In the genomic region with DNA sequence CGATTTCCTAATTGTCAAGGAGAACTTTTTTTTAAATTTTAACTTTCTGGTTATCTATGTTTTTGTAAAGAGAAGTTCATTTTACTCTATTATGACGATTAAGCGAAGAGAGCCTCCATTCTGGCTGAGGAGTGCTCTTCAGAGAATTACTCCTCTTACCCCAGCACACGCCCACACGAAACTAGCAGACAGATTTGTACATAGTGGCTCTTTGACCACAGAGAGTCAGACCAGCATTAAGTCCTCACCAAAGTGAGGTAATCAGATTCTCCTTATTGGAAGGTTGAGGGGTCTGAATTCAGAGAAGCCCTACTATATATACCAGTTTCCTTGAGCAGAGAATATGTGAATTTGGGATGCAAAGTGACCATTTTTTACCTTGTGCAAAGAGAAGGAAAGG, we compare ENCODE assay signal across 18 cellular contexts.
DNase-seq lines count a peak whose midpoint lies in the region; ATAC-seq and TF ChIP-seq lines count a peak whose summit lies in the region.
"Had no signal": no experiment of that assay in that cellular context is flagged by ENCODE, and none has a peak within 500 bp of the region (broad histone marks: within the 10 kb centered on the region; RNA-seq: fewer than 3 reads in every experiment).

No MANE protein-coding gene starts in this region.

- H3K4me3 ChIP-seq in SK-N-MC (no peak overlapping the region), hepatocyte (no peak overlapping the region), osteoblast (ENCODE audit: insufficient read depth, low read length) (no peak overlapping the region)
- H3K4me3 ChIP-seq: A549, HAP-1 had no signal

- H3K79me2 ChIP-seq in hepatocyte (no peaks in the 10 kb centered on the region), osteoblast (ENCODE audit: insufficient read depth, low read length) (no peaks in the 10 kb centered on the region)

- H3K9me3 ChIP-seq in SK-N-MC (ENCODE audit: low read depth, low read length) (no peaks in the 10 kb centered on the region), hepatocyte (ENCODE audit: low read depth) (no peaks in the 10 kb centered on the region), osteoblast (ENCODE audit: low read depth, low read length) (no peaks in the 10 kb centered on the region)
- H3K9me3 ChIP-seq: A549, Caco-2, HAP-1 had no signal

- no peaks in the 10 kb centered on the region for H3K36me3 Mint-ChIP-seq in progenitor cell of endocrine pancreas (ENCODE audit: insufficient read depth)

- H3K27me3 Mint-ChIP-seq in progenitor cell of endocrine pancreas: no peaks in the 10 kb centered on the region

- H4K20me1 ChIP-seq in hepatocyte (ENCODE audit: insufficient read depth, poor library complexity, severe bottlenecking): no peaks in the 10 kb centered on the region
- H4K20me1 ChIP-seq in osteoblast (ENCODE audit: insufficient read depth, low read length): no peaks in the 10 kb centered on the region

- H3K27ac ChIP-seq in SK-N-MC (peak overlapping the region; percentile 56; the same call in 1 of the 2 replicates), hepatocyte (peak overlapping the region; percentile 16), osteoblast (ENCODE audit: low read depth, low read length) (no peak overlapping the region)
- H3K27ac ChIP-seq: A549 had no signal

- no peak overlapping the region for H3K27ac Mint-ChIP-seq in progenitor cell of endocrine pancreas

- H3K9me3 Mint-ChIP-seq in progenitor cell of endocrine pancreas (ENCODE audit: low read depth): peaks cover under 1% of the 10 kb centered on the region

- H3K9me2 ChIP-seq in hepatocyte (replicated peaks; ENCODE audit: insufficient read depth): no peaks in the 10 kb centered on the region
- H3K9me2 ChIP-seq: SK-N-SH had no signal

- ATAC-seq in GM19351 (IDR thresholded peaks at IDR 0.05; ENCODE audit: unreplicated experiment): peak; percentile 81
- ATAC-seq in HG03135 (IDR thresholded peaks at IDR 0.05; ENCODE audit: unreplicated experiment): no peak
- ATAC-seq: A549 had no signal

- H3K36me3 ChIP-seq in SK-N-MC (ENCODE audit: insufficient read depth, low read length) (no peaks in the 10 kb centered on the region), hepatocyte (replicated peaks; ENCODE audit: insufficient read depth, low read depth) (no peaks in the 10 kb centered on the region), osteoblast (ENCODE audit: insufficient read depth, low read length) (no peaks in the 10 kb centered on the region)
- H3K36me3 ChIP-seq: HAP-1 had no signal

- WGBS in hepatocyte (ENCODE audit: low lambda C conversion rate, missing lambda C conversion rate): 82% methylated on average over 5 of the region's 5 CpGs

- H3K9ac ChIP-seq in SK-N-MC (ENCODE audit: insufficient read length): no peak overlapping the region
- H3K9ac ChIP-seq: SK-N-SH had no signal

- no peak overlapping the region for H3K4me2 ChIP-seq in hepatocyte
- H3K4me2 ChIP-seq in osteoblast (ENCODE audit: insufficient read depth, low read length): no peak overlapping the region
- H3K4me2 ChIP-seq: A549, SK-N-SH had no signal

- TF ChIP-seq CTCF in hepatocyte (IDR thresholded peaks at IDR 0.05; ENCODE audit: poor library complexity) (no peak), progenitor cell of endocrine pancreas (IDR thresholded peaks at IDR 0.05; ENCODE audit: unreplicated experiment) (no peak), osteoblast (IDR thresholded peaks at IDR 0.05; ENCODE audit: extremely low read depth, low read depth, low read length) (no peak)

- no peaks in the 10 kb centered on the region for H3K4me1 ChIP-seq in hepatocyte (ENCODE audit: insufficient read depth)
- peaks cover 2% of the 10 kb centered on the region for H3K4me1 ChIP-seq in osteoblast (ENCODE audit: insufficient read depth, low read length)
- H3K4me1 ChIP-seq: A549, Caco-2, HAP-1 had no signal

- no peaks in the 10 kb centered on the region for H3K4me1 Mint-ChIP-seq in progenitor cell of endocrine pancreas (ENCODE audit: low read depth)

- H3K4me3 Mint-ChIP-seq in progenitor cell of endocrine pancreas (ENCODE audit: low read depth): no peak overlapping the region

- intact Hi-C loops in cardiac septum (cut with DNase I): no loop called here

- no peaks in the 10 kb centered on the region for H3K27me3 ChIP-seq in hepatocyte
- H3K27me3 ChIP-seq in osteoblast (ENCODE audit: insufficient read depth, low read length): no peaks in the 10 kb centered on the region

- DNase-seq in AG20443 (ENCODE audit: low spot score) (peak; percentile 30), SK-N-MC (ENCODE audit: low read depth, low spot score) (no peak), hepatocyte (ENCODE audit: low spot score) (no peak), cardiac septum (ENCODE audit: low spot score) (no peak), progenitor cell of endocrine pancreas (ENCODE audit: low spot score, unreplicated experiment) (no peak), osteoblast (ENCODE audit: insufficient read length, low spot score, missing footprints) (no peak)
- DNase-seq: Caco-2, DMS53, NCI-H146, NCI-H226, NCI-H524 treated with DMSO at 0.1 percent for 48 hours, Right ventricle myocardium superior, SK-N-SH, T-helper 1 cell had no signal

- H2AFZ ChIP-seq in hepatocyte (no peak overlapping the region), osteoblast (ENCODE audit: low read length) (no peak overlapping the region)
